Comparison of ENCODE assay signal across 14 cellular contexts in genomic region chr3:173410836-173411235, GRCh38. TPM values are rescaled to one million over a fixed set of nuclear protein-coding genes. Genes with fewer than 3 reads are reported as not detected.
DNase-seq lines count a peak whose midpoint lies in the region; FAIRE-seq and TF ChIP-seq lines count a peak whose summit lies in the region.
"Had no signal": no experiment of that assay in that cellular context is flagged by ENCODE, and none has a peak within 500 bp of the region (broad histone marks: within the 10 kb centered on the region; RNA-seq: fewer than 3 reads in every experiment).

No MANE protein-coding gene starts in this region.

- no peaks in the 10 kb centered on the region for H3K9me3 ChIP-seq in HUES48 (ENCODE audit: control insufficient read depth, insufficient read depth, low read length)
- H3K9me3 ChIP-seq: breast epithelium, MG63, SK-N-SH had no signal

- H3K4me3 ChIP-seq in HUES48 (ENCODE audit: low read depth, low read length) = no peak overlapping the region
- H3K4me3 ChIP-seq: breast epithelium, MG63 had no signal

- H3K4me1 ChIP-seq in HUES48 (ENCODE audit: control insufficient read depth, insufficient read depth, low read length) = peaks cover 24% of the 10 kb centered on the region
- H3K4me1 ChIP-seq: breast epithelium had no signal

- TF ChIP-seq POLR2A in GM12892 (IDR thresholded peaks at IDR 0.05; ENCODE audit: low read depth, low read length) (no peak), erythroblast (IDR thresholded peaks at IDR 0.05; ENCODE audit: low read length) (no peak)

- peak overlapping the region; percentile 33 for H3K27ac ChIP-seq in HUES48 (ENCODE audit: low read depth, low read length)
- H3K27ac ChIP-seq: breast epithelium had no signal

- DNase-seq in NCI-H2107 treated with DMSO at 0.1 percent for 48 hours (lab: John Stamatoyannopoulos, UW; ENCODE audit: unreplicated experiment) (peak; percentile 75), cerebellum (ENCODE audit: low spot score) (peak; percentile 17), pons (ENCODE audit: low spot score) (peak; percentile 77), GM12892 (ENCODE audit: insufficient read length) (no peak), dedifferentiated amniotic fluid mesenchymal stem cell (ENCODE audit: extremely low spot score) (no peak), erythroblast (lab: John Stamatoyannopoulos, UW) (no peak)
- DNase-seq in stimulated activated CD4-positive, alpha-beta T cell treated with anti-CD3 and anti-CD28 coated beads, Interleukin-1b, Interleukin-23, amount 100 ng/mL, for 48 hours = no peak
- DNase-seq: CD4-positive, CD25-positive, alpha-beta regulatory T cell; MG63; SK-N-SH; stimulated activated naive CD8-positive, alpha-beta T cell treated with anti-CD3 and anti-CD28 coated beads, Interleukin-15, Interleukin-2, amounts not matched to agents 100 U/mL and 50 U/mL, for 24 hours had no signal

- H3K36me3 ChIP-seq in HUES48 (ENCODE audit: control insufficient read depth, insufficient read depth, low read length) = no peaks in the 10 kb centered on the region
- H3K36me3 ChIP-seq: breast epithelium, MG63 had no signal

- no peak overlapping the region for H3K9ac ChIP-seq in HUES48 (ENCODE audit: low read depth, low read length)
- H3K9ac ChIP-seq: SK-N-SH had no signal

- FAIRE-seq in GM12892 (lab: Jason Lieb, UNC) = no peak

- H3K27me3 ChIP-seq in HUES48 (ENCODE audit: control insufficient read depth, insufficient read depth, low read length) = no peaks in the 10 kb centered on the region
- H3K27me3 ChIP-seq: breast epithelium, MG63 had no signal

RNA-seq across cellular contexts. Expression of gene NLGN1, which starts 13.3 kb away (rescaled TPM):
- total RNA-seq in cerebellum = 61.6 TPM
- not detected for polyA plus RNA-seq in GM12892 (2012; ENCODE audit: missing spikeins)
- total RNA-seq: activated CD8-positive, alpha-beta memory T cell treated with anti-CD3 and anti-CD28 coated beads for 36 hours; CD4-positive, CD25-positive, alpha-beta regulatory T cell had no signal
- polyA plus RNA-seq: CD4-positive, CD25-positive, alpha-beta regulatory T cell had no signal

Comparison
In these comparisons a context has a peak if more than half of its experiments do, and no peak if none do; other contexts are left out.
1. DNase-seq: peak in NCI-H2107 treated with DMSO at 0.1 percent for 48 hours (single experiment), cerebellum (single experiment) and pons (single experiment); none in GM12892 (single experiment), stimulated activated CD4-positive, alpha-beta T cell treated with anti-CD3 and anti-CD28 coated beads, Interleukin-1b, Interleukin-23, amount 100 ng/mL, for 48 hours (single experiment), dedifferentiated amniotic fluid mesenchymal stem cell (single experiment) and erythroblast (0 of 2).